1 cellular context compared by ENCODE assay signal in the genomic region with DNA sequence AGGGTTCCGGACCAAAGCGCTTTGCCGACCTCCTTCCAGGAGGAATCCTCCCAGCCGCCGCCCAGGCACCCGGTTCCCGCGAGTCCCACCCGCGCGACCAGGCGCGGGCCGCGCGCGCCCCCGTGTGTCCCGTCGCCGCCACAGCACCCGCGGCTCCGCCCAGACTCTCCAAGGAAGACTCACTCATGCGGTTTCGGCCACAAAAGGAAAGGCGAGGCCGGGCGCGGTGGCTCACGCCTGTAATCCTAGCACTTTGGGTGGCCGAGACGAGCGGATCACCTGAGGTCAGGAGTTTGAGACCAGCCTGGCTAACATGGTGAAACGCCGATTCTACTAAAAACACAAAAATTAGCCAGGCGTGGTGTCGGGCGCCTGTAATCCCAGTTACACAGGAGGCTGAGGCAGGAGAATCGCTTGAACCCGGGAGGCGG.
A peak's percentile ranks its signal among the peaks of the same experiment; 100 is the strongest.
TF ChIP-seq lines count a peak whose summit lies in the region.

No MANE protein-coding gene starts in this region.

TF ChIP-seq in A549, 52 proteins besides CTCF, POLR2A, EP300 and RAD21 (continued from another document):
- TF ChIP-seq HMGXB4 (CRISPR knock-in tag; IDR thresholded peaks at IDR 0.05; ENCODE audit: borderline replicate concordance), result no peak
- TF ChIP-seq EHF (CRISPR knock-in tag; IDR thresholded peaks at IDR 0.05), result no peak
- TF ChIP-seq ZNF302 (CRISPR knock-in tag; IDR thresholded peaks at IDR 0.05), result no peak
- TF ChIP-seq BCL3 (IDR thresholded peaks at IDR 0.05), result no peak
- TF ChIP-seq MAFK (IDR thresholded peaks at IDR 0.05; ENCODE audit: partially characterized antibody), result no peak
- TF ChIP-seq CBX8 (IDR thresholded peaks at IDR 0.05), result no peak
- TF ChIP-seq NPAS2 (CRISPR knock-in tag; IDR thresholded peaks at IDR 0.05; ENCODE audit: borderline replicate concordance), result no peak
- no peak for TF ChIP-seq CHD4 (IDR thresholded peaks at IDR 0.05; ENCODE audit: borderline replicate concordance)
- no peak for TF ChIP-seq NFE2L2 (conservative IDR thresholded peaks at IDR 0.05; ENCODE audit: low read length)
- TF ChIP-seq, protein P1, sequence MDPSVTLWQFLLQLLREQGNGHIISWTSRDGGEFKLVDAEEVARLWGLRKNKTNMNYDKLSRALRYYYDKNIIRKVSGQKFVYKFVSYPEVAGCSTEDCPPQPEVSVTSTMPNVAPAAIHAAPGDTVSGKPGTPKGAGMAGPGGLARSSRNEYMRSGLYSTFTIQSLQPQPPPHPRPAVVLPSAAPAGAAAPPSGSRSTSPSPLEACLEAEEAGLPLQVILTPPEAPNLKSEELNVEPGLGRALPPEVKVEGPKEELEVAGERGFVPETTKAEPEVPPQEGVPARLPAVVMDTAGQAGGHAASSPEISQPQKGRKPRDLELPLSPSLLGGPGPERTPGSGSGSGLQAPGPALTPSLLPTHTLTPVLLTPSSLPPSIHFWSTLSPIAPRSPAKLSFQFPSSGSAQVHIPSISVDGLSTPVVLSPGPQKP (IDR thresholded peaks at IDR 0.05; ENCODE audit: low read depth, low read length), result no peak
- no peak for TF ChIP-seq ATOH8 (CRISPR knock-in tag; IDR thresholded peaks at IDR 0.05; ENCODE audit: low read depth)
- TF ChIP-seq RARB (CRISPR knock-in tag; IDR thresholded peaks at IDR 0.05), result no peak
- no peak for TF ChIP-seq HDAC2 (IDR thresholded peaks at IDR 0.05)
- peak; percentile 77 for TF ChIP-seq CHD2 (IDR thresholded peaks at IDR 0.05; ENCODE audit: low read length, partially characterized antibody)
- no peak for TF ChIP-seq HOXB13 (CRISPR knock-in tag; IDR thresholded peaks at IDR 0.05; ENCODE audit: low read depth)
- TF ChIP-seq CEBPB (IDR thresholded peaks at IDR 0.05), result no peak
- TF ChIP-seq RNF2 (IDR thresholded peaks at IDR 0.05; ENCODE audit: borderline replicate concordance, low read depth), result no peak
- TF ChIP-seq, protein P2, sequence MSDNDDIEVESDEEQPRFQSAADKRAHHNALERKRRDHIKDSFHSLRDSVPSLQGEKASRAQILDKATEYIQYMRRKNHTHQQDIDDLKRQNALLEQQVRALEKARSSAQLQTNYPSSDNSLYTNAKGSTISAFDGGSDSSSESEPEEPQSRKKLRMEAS (IDR thresholded peaks at IDR 0.05), result peak; percentile 88
- no peak for TF ChIP-seq PBX3 (IDR thresholded peaks at IDR 0.05)
- TF ChIP-seq EHMT2 (IDR thresholded peaks at IDR 0.05; ENCODE audit: low read depth), result no peak
- no peak for TF ChIP-seq SREBF2 (IDR thresholded peaks at IDR 0.05)
- TF ChIP-seq GATA3 (IDR thresholded peaks at IDR 0.05; ENCODE audit: borderline replicate concordance), result no peak
- TF ChIP-seq RCOR1 (IDR thresholded peaks at IDR 0.05; ENCODE audit: low read depth, low read length), result no peak
- no peak for TF ChIP-seq ESRRA (IDR thresholded peaks at IDR 0.05; ENCODE audit: borderline replicate concordance, low read length)
- TF ChIP-seq, protein P3, sequence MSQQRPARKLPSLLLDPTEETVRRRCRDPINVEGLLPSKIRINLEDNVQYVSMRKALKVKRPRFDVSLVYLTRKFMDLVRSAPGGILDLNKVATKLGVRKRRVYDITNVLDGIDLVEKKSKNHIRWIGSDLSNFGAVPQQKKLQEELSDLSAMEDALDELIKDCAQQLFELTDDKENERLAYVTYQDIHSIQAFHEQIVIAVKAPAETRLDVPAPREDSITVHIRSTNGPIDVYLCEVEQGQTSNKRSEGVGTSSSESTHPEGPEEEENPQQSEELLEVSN (IDR thresholded peaks at IDR 0.05; ENCODE audit: borderline replicate concordance, low read depth), result peak; percentile 41; the same call in 1 of the 2 replicates
- TF ChIP-seq KDM1A (IDR thresholded peaks at IDR 0.05; ENCODE audit: low read depth), result no peak
- TF ChIP-seq RFX5 (IDR thresholded peaks at IDR 0.05), result no peak
- TF ChIP-seq FOSB (CRISPR knock-in tag; IDR thresholded peaks at IDR 0.05), result no peak
- 0 out of 5 replicates have a peak, but pooled peaks of 1 of the 2 experiments have one; percentile 25 for TF ChIP-seq JUN (IDR thresholded peaks at IDR 0.05)
- no peak for TF ChIP-seq FOSL2 (IDR thresholded peaks at IDR 0.05)
- peak; percentile 8; the same call in 1 of the 2 replicates for TF ChIP-seq FOSL2 (CRISPR knock-in tag; IDR thresholded peaks at IDR 0.05)
- TF ChIP-seq PHF8 (IDR thresholded peaks at IDR 0.05; ENCODE audit: borderline replicate concordance, low read depth), result no peak
- TF ChIP-seq NR3C1 (IDR thresholded peaks at IDR 0.05), result no peak
- no peak for TF ChIP-seq JUNB (IDR thresholded peaks at IDR 0.05)
- TF ChIP-seq KDM5A (IDR thresholded peaks at IDR 0.05), result no peak
- no peak for TF ChIP-seq HEYL (CRISPR knock-in tag; IDR thresholded peaks at IDR 0.05)
- no peak for TF ChIP-seq FOXS1 (CRISPR knock-in tag; IDR thresholded peaks at IDR 0.05)
- no peak for TF ChIP-seq CBX2 (IDR thresholded peaks at IDR 0.05; ENCODE audit: borderline replicate concordance, low read depth)
- peak; percentile 58 for TF ChIP-seq SMC3 (IDR thresholded peaks at IDR 0.05)
- no peak for TF ChIP-seq HOXB5 (CRISPR knock-in tag; IDR thresholded peaks at IDR 0.05)
- TF ChIP-seq TP53 (CRISPR knock-in tag; IDR thresholded peaks at IDR 0.05), result peak; percentile 70; the same call in 1 of the 2 replicates
- TF ChIP-seq, protein P4, sequence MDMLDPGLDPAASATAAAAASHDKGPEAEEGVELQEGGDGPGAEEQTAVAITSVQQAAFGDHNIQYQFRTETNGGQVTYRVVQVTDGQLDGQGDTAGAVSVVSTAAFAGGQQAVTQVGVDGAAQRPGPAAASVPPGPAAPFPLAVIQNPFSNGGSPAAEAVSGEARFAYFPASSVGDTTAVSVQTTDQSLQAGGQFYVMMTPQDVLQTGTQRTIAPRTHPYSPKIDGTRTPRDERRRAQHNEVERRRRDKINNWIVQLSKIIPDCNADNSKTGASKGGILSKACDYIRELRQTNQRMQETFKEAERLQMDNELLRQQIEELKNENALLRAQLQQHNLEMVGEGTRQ (IDR thresholded peaks at IDR 0.05), result no peak
- TF ChIP-seq MAZ (IDR thresholded peaks at IDR 0.05; ENCODE audit: borderline replicate concordance, low read depth, low read length), result no peak
- TF ChIP-seq, protein P5, sequence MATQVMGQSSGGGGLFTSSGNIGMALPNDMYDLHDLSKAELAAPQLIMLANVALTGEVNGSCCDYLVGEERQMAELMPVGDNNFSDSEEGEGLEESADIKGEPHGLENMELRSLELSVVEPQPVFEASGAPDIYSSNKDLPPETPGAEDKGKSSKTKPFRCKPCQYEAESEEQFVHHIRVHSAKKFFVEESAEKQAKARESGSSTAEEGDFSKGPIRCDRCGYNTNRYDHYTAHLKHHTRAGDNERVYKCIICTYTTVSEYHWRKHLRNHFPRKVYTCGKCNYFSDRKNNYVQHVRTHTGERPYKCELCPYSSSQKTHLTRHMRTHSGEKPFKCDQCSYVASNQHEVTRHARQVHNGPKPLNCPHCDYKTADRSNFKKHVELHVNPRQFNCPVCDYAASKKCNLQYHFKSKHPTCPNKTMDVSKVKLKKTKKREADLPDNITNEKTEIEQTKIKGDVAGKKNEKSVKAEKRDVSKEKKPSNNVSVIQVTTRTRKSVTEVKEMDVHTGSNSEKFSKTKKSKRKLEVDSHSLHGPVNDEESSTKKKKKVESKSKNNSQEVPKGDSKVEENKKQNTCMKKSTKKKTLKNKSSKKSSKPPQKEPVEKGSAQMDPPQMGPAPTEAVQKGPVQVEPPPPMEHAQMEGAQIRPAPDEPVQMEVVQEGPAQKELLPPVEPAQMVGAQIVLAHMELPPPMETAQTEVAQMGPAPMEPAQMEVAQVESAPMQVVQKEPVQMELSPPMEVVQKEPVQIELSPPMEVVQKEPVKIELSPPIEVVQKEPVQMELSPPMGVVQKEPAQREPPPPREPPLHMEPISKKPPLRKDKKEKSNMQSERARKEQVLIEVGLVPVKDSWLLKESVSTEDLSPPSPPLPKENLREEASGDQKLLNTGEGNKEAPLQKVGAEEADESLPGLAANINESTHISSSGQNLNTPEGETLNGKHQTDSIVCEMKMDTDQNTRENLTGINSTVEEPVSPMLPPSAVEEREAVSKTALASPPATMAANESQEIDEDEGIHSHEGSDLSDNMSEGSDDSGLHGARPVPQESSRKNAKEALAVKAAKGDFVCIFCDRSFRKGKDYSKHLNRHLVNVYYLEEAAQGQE (IDR thresholded peaks at IDR 0.05), result peak; percentile 79
- TF ChIP-seq, protein P6, sequence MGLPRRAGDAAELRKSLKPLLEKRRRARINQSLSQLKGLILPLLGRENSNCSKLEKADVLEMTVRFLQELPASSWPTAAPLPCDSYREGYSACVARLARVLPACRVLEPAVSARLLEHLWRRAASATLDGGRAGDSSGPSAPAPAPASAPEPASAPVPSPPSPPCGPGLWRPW (IDR thresholded peaks at IDR 0.05), result no peak
- TF ChIP-seq ZC3H11A (IDR thresholded peaks at IDR 0.05), result no peak
- TF ChIP-seq POLR2AphosphoS2 (conservative IDR thresholded peaks at IDR 0.05; ENCODE audit: low read length), result no peak
- TF ChIP-seq BHLHE40 (IDR thresholded peaks at IDR 0.05; ENCODE audit: low read depth, low read length), result no peak
- no peak for TF ChIP-seq TFCP2L1 (CRISPR knock-in tag; IDR thresholded peaks at IDR 0.05)
- no peak for TF ChIP-seq HOXA7 (CRISPR knock-in tag; IDR thresholded peaks at IDR 0.05)
- TF ChIP-seq MYC (IDR thresholded peaks at IDR 0.05; ENCODE audit: borderline replicate concordance, low read length), result 0 out of 2 replicates have a peak, but pooled peaks have one; percentile 51
